10 cellular contexts compared by ENCODE assay signal in the genomic region with DNA sequence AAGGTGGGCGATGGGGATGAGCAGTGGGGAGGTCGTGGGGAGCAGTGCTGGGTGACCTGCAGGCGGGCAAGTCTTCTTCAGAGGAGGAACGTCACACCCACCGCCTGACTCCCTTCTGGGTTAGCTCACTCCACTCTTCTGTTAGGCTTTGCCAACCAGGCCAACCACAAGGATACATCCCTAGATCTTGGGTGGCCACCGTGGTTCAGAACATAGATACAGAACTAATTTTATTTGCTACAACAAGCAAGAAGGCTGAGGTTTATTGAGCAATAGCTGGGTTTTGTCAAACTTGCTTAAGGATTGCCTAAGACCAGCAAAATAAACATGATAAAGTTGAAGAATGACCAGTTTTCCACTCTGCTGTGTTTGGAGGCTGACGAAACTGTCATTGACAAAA.
DNase-seq lines count a peak whose midpoint lies in the region; ATAC-seq and TF ChIP-seq lines count a peak whose summit lies in the region.
"Had no signal": no experiment of that assay in that cellular context is flagged by ENCODE, and none has a peak within 500 bp of the region (broad histone marks: within the 10 kb centered on the region; RNA-seq: fewer than 3 reads in every experiment).

No MANE protein-coding gene starts in this region.

- H3K4me3 ChIP-seq in AG09309 (ENCODE audit: control insufficient read depth, low read depth, low read length) (no peak overlapping the region), esophagus squamous epithelium (no peak overlapping the region), neuronal stem cell (ENCODE audit: low read length in 2 of 2) (no peak overlapping the region)

- peak overlapping the region in 3 of 4 donors; percentile 19 to 85 (median 70) for H3K27ac ChIP-seq in esophagus squamous epithelium
- H3K27ac ChIP-seq in neuronal stem cell (replicated peaks; ENCODE audit: low read length) = no peak overlapping the region

- H3K27me3 ChIP-seq in esophagus squamous epithelium (no peaks in the 10 kb centered on the region), neuronal stem cell (ENCODE audit: control insufficient read depth in 3 of 3, insufficient read depth in 3 of 3, low read depth in 1 of 3, low read length in 3 of 3) (no peaks in the 10 kb centered on the region)

- TF ChIP-seq POLR2A in esophagus squamous epithelium (IDR thresholded peaks at IDR 0.05) = no peak

- H3K18ac ChIP-seq in neuronal stem cell (ENCODE audit: low read length) = peak overlapping the region; percentile 54

- H3K4me2 ChIP-seq in neuronal stem cell (ENCODE audit: insufficient read depth, low read length, poor library complexity, severe bottlenecking) = no peak overlapping the region

- H3K14ac ChIP-seq in neuronal stem cell (ENCODE audit: low read length) = no peak overlapping the region

- 58 to 61% methylated on average over 5 to 7 of the region's 7 CpGs for WGBS in esophagus squamous epithelium, 2 donors
- no CpG with 5 or more reads among the region's 7 CpGs for WGBS in neuronal stem cell (ENCODE audit: extremely low coverage in 2 of 2, insufficient read length in 2 of 2, insufficient replicate concordance in 1 of 2), 2 donors

- TF ChIP-seq CTCF in AG09309 (IDR thresholded peaks at IDR 0.05; ENCODE audit: control insufficient read depth, insufficient read depth, low read depth, low read length, missing control alignments) (no peak), esophagus squamous epithelium (IDR thresholded peaks at IDR 0.05) (no peak)

- H3K9ac ChIP-seq in neuronal stem cell (ENCODE audit: low read depth, low read length, poor library complexity) = peak overlapping the region; percentile 76

- no peak overlapping the region for H4K91ac ChIP-seq in neuronal stem cell (ENCODE audit: low read depth, low read length, poor library complexity)

- ATAC-seq in GM21390 (IDR thresholded peaks at IDR 0.05; ENCODE audit: unreplicated experiment) = no peak

- H3K23ac ChIP-seq in neuronal stem cell (ENCODE audit: low read depth, low read length, poor library complexity) = no peak overlapping the region

- H3K36me3 ChIP-seq in esophagus squamous epithelium = no peaks in the 10 kb centered on the region
- no peaks in the 10 kb centered on the region for H3K36me3 ChIP-seq in neuronal stem cell (replicated peaks in 1 of 2; ENCODE audit: control insufficient read depth in 2 of 2, insufficient read depth in 2 of 2, low read length in 2 of 2)

- no peak overlapping the region for H2AK5ac ChIP-seq in neuronal stem cell (ENCODE audit: low read depth, low read length)

- no peak overlapping the region for H2BK15ac ChIP-seq in neuronal stem cell (ENCODE audit: low read length)

- no peak overlapping the region for H2AFZ ChIP-seq in neuronal stem cell (ENCODE audit: low read length)

- H3K4me1 ChIP-seq in esophagus squamous epithelium (peaks cover 16 to 61% (median 33%) of the 10 kb centered on the region in 3 donors), neuronal stem cell (ENCODE audit: control insufficient read depth in 2 of 2, insufficient read depth in 1 of 2, low read depth in 1 of 2, low read length in 2 of 2) (peaks cover 0 to 14% of the 10 kb centered on the region in 2 donors)

- no peak overlapping the region for H4K8ac ChIP-seq in neuronal stem cell (ENCODE audit: low read depth, low read length)

- peak; percentile 98 for DNase-seq in AG09309 (ENCODE audit: low read depth)
- DNase-seq in NOMO-1 treated with dmso at 0.1 percent for 144 hours (lab: John Stamatoyannopoulos, UW; ENCODE audit: unreplicated experiment) = peak; percentile 78
- no peak for DNase-seq in esophagus squamous epithelium (lab: John Stamatoyannopoulos, UW)
- no peak for DNase-seq in neuronal stem cell (ENCODE audit: low spot score)
- DNase-seq in middle frontal gyrus (ENCODE audit: extremely low spot score, low spot score) = no peak
- no peak for DNase-seq in NCI-H524 (lab: John Stamatoyannopoulos, UW)
- DNase-seq in NCI-H82 treated with DMSO at 0.1 percent for 48 hours (lab: John Stamatoyannopoulos, UW; ENCODE audit: unreplicated experiment) = no peak
- DNase-seq: activated naive CD4-positive, alpha-beta T cell treated with Interleukin-2 at 50 U/mL for 16 hours; CD8-positive, alpha-beta memory T cell had no signal

- H2BK5ac ChIP-seq in neuronal stem cell (ENCODE audit: low read length) = no peak overlapping the region

- H2BK120ac ChIP-seq in neuronal stem cell (ENCODE audit: low read depth, low read length) = no peak overlapping the region

- no peak overlapping the region for H2BK12ac ChIP-seq in neuronal stem cell (ENCODE audit: low read length)

- intact Hi-C loops in esophagus squamous epithelium (cut with DNase I) = no loop called here

- no peaks in the 10 kb centered on the region for H3K79me1 ChIP-seq in neuronal stem cell (ENCODE audit: low read depth, low read length)

- no peaks in the 10 kb centered on the region for H3K9me3 ChIP-seq in esophagus squamous epithelium
- no peaks in the 10 kb centered on the region for H3K9me3 ChIP-seq in neuronal stem cell (replicated peaks in 1 of 2; ENCODE audit: control insufficient read depth in 2 of 2, insufficient read depth in 1 of 2, low read depth in 1 of 2, low read length in 2 of 2)

- H3K4ac ChIP-seq in neuronal stem cell (ENCODE audit: low read length) = no peak overlapping the region

Comparison
In these comparisons a context has a peak if more than half of its experiments do, and no peak if none do; other contexts are left out.
1. DNase-seq: peak in AG09309 (single experiment) and NOMO-1 treated with dmso at 0.1 percent for 144 hours (single experiment); none in esophagus squamous epithelium (single experiment), neuronal stem cell (single experiment), middle frontal gyrus (single experiment), NCI-H524 (0 of 2) and NCI-H82 treated with DMSO at 0.1 percent for 48 hours (single experiment).